In the genomic region with DNA sequence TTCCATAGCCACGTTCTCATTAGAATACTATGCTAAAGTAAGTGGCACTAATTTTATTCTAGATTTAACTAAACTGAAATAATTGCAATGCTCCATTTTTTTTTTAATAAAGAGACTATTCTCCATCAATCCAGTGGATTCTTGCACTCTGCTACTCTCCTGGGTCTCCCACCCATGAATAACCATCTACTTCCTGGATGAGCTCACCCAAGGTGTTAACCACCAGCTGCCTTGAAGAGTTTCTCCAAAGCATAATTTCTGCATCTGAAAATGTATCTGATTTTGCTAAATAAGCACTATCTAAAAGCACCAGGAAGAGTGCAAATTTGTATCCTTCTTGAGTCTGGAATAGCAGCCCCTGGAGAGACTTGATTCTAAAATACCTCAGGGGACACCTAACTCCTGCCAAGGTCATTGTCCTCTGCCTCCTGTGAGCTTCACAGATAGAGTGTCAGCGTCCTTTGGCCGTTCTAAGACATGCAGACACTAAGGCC, we compare ENCODE assay signal across 24 cellular contexts. TPM values are rescaled to one million over a fixed set of nuclear protein-coding genes. Genes with fewer than 3 reads are reported as not detected.
DNase-seq lines count a peak whose midpoint lies in the region; ATAC-seq lines count a peak whose summit lies in the region.
"Had no signal": no experiment of that assay in that cellular context is flagged by ENCODE, and none has a peak within 500 bp of the region (broad histone marks: within the 10 kb centered on the region; RNA-seq: fewer than 3 reads in every experiment).

No MANE protein-coding gene starts in this region.

- ATAC-seq in activated CD4-positive, alpha-beta T cell treated with anti-CD3 and anti-CD28 coated beads for 36 hours: peak; percentile 51
- ATAC-seq: CD8-positive, alpha-beta T cell; GM12878 had no signal

- no peak overlapping the region for H3K27ac Mint-ChIP-seq in activated CD4-positive, alpha-beta T cell treated with anti-CD3 and anti-CD28 coated beads for 36 hours
- H3K27ac Mint-ChIP-seq: B cell; CD8-positive, alpha-beta T cell had no signal

- POLR2A ChIA-PET in activated CD4-positive, alpha-beta T cell treated with anti-CD3 and anti-CD28 coated beads for 36 hours (lab: Charles Lee): no interaction called here

- H3K36me3 Mint-ChIP-seq in activated CD4-positive, alpha-beta T cell treated with anti-CD3 and anti-CD28 coated beads for 36 hours (ENCODE audit: low read depth): no peaks in the 10 kb centered on the region
- H3K36me3 Mint-ChIP-seq: CD8-positive, alpha-beta T cell had no signal

- no peak for DNase-seq in activated CD4-positive, alpha-beta T cell treated with anti-CD3 and anti-CD28 coated beads for 36 hours
- no peak for DNase-seq in activated CD4-positive, alpha-beta T cell treated with anti-CD3 and anti-CD28 coated beads for 4 hours
- DNase-seq in DMS53 (lab: John Stamatoyannopoulos, UW): peak; percentile 59
- peak; percentile 15 for DNase-seq in Daoy (ENCODE audit: low read depth)
- peak; percentile 56 for DNase-seq in glomerular visceral epithelial cell (ENCODE audit: extremely low spot score)
- no peak for DNase-seq in SKM-1 (lab: John Stamatoyannopoulos, UW; ENCODE audit: unreplicated experiment)
- DNase-seq in stimulated activated CD4-positive, alpha-beta T cell treated with anti-CD3 and anti-CD28 coated beads, Interleukin-2, amount 100 ng/mL, for 48 hours: no peak
- DNase-seq: Caco-2; CD8-positive, alpha-beta T cell; DMS 273 treated with DMSO at 0.1 percent for 48 hours; GDM1; GM23248; H7; KBM-7; MG63; NCI-H1417; NCI-H1694; NCI-H2081 treated with DMSO at 0.1 percent for 48 hours; NCI-H2171 treated with DMSO at 0.1 percent for 48 hours; NCI-H524 treated with DMSO at 0.1 percent for 48 hours; NCI-H774; SHP77 had no signal

- intact Hi-C loops in activated CD4-positive, alpha-beta T cell treated with anti-CD3 and anti-CD28 coated beads for 36 hours (cut with DNase I, micrococcal nuclease): no loop called here

- CTCF ChIA-PET in activated CD4-positive, alpha-beta T cell treated with anti-CD3 and anti-CD28 coated beads for 36 hours (lab: Charles Lee): interaction anchor here (0.6 to 0.7 kb wide), 2 partner anchors 10 to 221 kb away, joined by 3 read pairs; no protein-coding TSS in a partner anchor

- H3K4me3 Mint-ChIP-seq in activated CD4-positive, alpha-beta T cell treated with anti-CD3 and anti-CD28 coated beads for 36 hours: no peak overlapping the region
- H3K4me3 Mint-ChIP-seq: B cell; CD8-positive, alpha-beta T cell had no signal

- H3K27me3 Mint-ChIP-seq in activated CD4-positive, alpha-beta T cell treated with anti-CD3 and anti-CD28 coated beads for 36 hours: peaks cover 2% of the 10 kb centered on the region

- H3K9me3 Mint-ChIP-seq in activated CD4-positive, alpha-beta T cell treated with anti-CD3 and anti-CD28 coated beads for 36 hours (ENCODE audit: low read depth): no peaks in the 10 kb centered on the region
- H3K9me3 Mint-ChIP-seq: CD8-positive, alpha-beta T cell had no signal

- H3K4me1 Mint-ChIP-seq in activated CD4-positive, alpha-beta T cell treated with anti-CD3 and anti-CD28 coated beads for 36 hours: no peaks in the 10 kb centered on the region
- H3K4me1 Mint-ChIP-seq: B cell had no signal

RNA-seq across cellular contexts. Expression of gene SH3BP4, which starts 41.6 kb away (rescaled TPM):
- total RNA-seq in activated CD4-positive, alpha-beta T cell treated with anti-CD3 and anti-CD28 coated beads for 36 hours: under 1 TPM; 0.21 to 0.32 TPM
- 72.1 and 98.8 TPM in 2 replicates for total RNA-seq in Daoy (2014; rRNA removed; shearing (Covaris generic))

Comparison
In these comparisons a context has a peak if more than half of its experiments do, and no peak if none do; other contexts are left out.
1. DNase-seq: peak in DMS53 (single experiment), Daoy (single experiment) and glomerular visceral epithelial cell (single experiment); none in activated CD4-positive, alpha-beta T cell treated with anti-CD3 and anti-CD28 coated beads for 36 hours (single experiment), activated CD4-positive, alpha-beta T cell treated with anti-CD3 and anti-CD28 coated beads for 4 hours (0 of 2), SKM-1 (single experiment) and stimulated activated CD4-positive, alpha-beta T cell treated with anti-CD3 and anti-CD28 coated beads, Interleukin-2, amount 100 ng/mL, for 48 hours (0 of 2).
2. RNA of gene SH3BP4, which starts 41.6 kb away (total RNA-seq): 72.1 to 98.8 TPM in Daoy; 0.21 to 0.32 TPM in activated CD4-positive, alpha-beta T cell treated with anti-CD3 and anti-CD28 coated beads for 36 hours; every median in the first group is over 10 times any median in the second.